ENCODE assay signal across 8 cellular contexts in genomic region chr16:50209548-50210265, GRCh38. TPM values are rescaled to one million over a fixed set of nuclear protein-coding genes. Genes with fewer than 3 reads are reported as not detected.
DNase-seq lines count a peak whose midpoint lies in the region; ATAC-seq, FAIRE-seq and TF ChIP-seq lines count a peak whose summit lies in the region.

No MANE protein-coding gene starts in this region.

- 60 to 72% (median 67%) methylated on average over 7 of the region's 7 CpGs for WGBS in stomach, 5 donors

- H3K4me3 ChIP-seq in kidney (ENCODE audit: low read length in 2 of 2) (no peak overlapping the region), stomach (no peak overlapping the region)

- TF ChIP-seq EP300 in stomach (IDR thresholded peaks at IDR 0.05) = no peak

- intact Hi-C loops in kidney (cut with DNase I) (no loop called here), stomach (cut with DNase I; ENCODE audit: low total_unique reads) (loop anchor here (10.0 kb wide), 2 partner anchors 145 to 185 kb away; partner anchors contain the start of gene CNEP1R1)

- TF ChIP-seq CTCF in kidney (IDR thresholded peaks at IDR 0.05; ENCODE audit: borderline replicate concordance, extremely low read depth, insufficient read depth) (no peak), stomach (IDR thresholded peaks at IDR 0.05) (no peak)

- DNase-seq in NCI-H82 (lab: John Stamatoyannopoulos, UW) (peak; percentile 31), NCI-H82 treated with DMSO at 0.1 percent for 48 hours (lab: John Stamatoyannopoulos, UW; ENCODE audit: unreplicated experiment) (no peak), SKM-1 treated with dmso at 0.1 percent for 144 hours (lab: John Stamatoyannopoulos, UW; ENCODE audit: unreplicated experiment) (peak; percentile 63), kidney (no peak), stomach (no peak), DMS53 (lab: John Stamatoyannopoulos, UW) (no peak), GM19238 (ENCODE audit: insufficient read length, low spot score) (no peak)

- H3K27me3 ChIP-seq in stomach = no peaks in the 10 kb centered on the region

- no peak for FAIRE-seq in kidney (lab: Jason Lieb, UNC)

- peak overlapping the region; percentile 57 to 77 for H3K27ac ChIP-seq in kidney (ENCODE audit: low read depth in 2 of 2, low read length in 2 of 2)
- H3K27ac ChIP-seq in stomach = peak overlapping the region in 4 of 5 donors; percentile 11 to 31 (median 27)

- H3K9ac ChIP-seq in kidney (ENCODE audit: low read length in 2 of 2) = peak overlapping the region; percentile 22 to 38

- peaks cover 14 to 15% of the 10 kb centered on the region in 2 donors for H3K36me3 ChIP-seq in kidney (ENCODE audit: control insufficient read depth in 1 of 2, insufficient read depth in 2 of 2, low read length in 2 of 2)
- peaks cover 13 to 27% (median 24%) of the 10 kb centered on the region in 4 donors for H3K36me3 ChIP-seq in stomach

- peaks cover 23 to 28% of the 10 kb centered on the region in 2 donors for H3K4me1 ChIP-seq in kidney (ENCODE audit: control insufficient read depth in 1 of 2, insufficient read depth in 1 of 2, low read depth in 1 of 2, low read length in 2 of 2)
- peaks cover 21 to 69% (median 44%) of the 10 kb centered on the region in 4 donors for H3K4me1 ChIP-seq in stomach

- ATAC-seq in HG02588 (IDR thresholded peaks at IDR 0.05; ENCODE audit: unreplicated experiment) = no peak

- no peak for TF ChIP-seq POLR2A in stomach (IDR thresholded peaks at IDR 0.05)

- H3K9me3 ChIP-seq in kidney (ENCODE audit: control insufficient read depth in 1 of 2, low read length in 2 of 2) (no peaks in the 10 kb centered on the region), stomach (no peaks in the 10 kb centered on the region)

RNA-seq across cellular contexts. Expression of gene TENT4B, which starts 56.6 kb away (rescaled TPM):
- 13.2 TPM for total RNA-seq in kidney
- 4.7 TPM for polyA plus RNA-seq in kidney (ENCODE audit: insufficient read depth, low read depth, low replicate concordance)
- 10 to 100 TPM in 4 of 5 donors, 1 to 10 TPM in 1; 4.1 to 24.1 (median 14.9) TPM for total RNA-seq in stomach
- 1 to 10 TPM; 2.4 to 3.2 (median 2.8) TPM for polyA plus RNA-seq in stomach

RNA-seq across cellular contexts. Expression of gene ADCY7, which starts 56.6 kb away (rescaled TPM):
- total RNA-seq in kidney = 40.5 TPM
- polyA plus RNA-seq in kidney (ENCODE audit: insufficient read depth, low read depth, low replicate concordance) = 0.86 TPM
- total RNA-seq in stomach = 100 to 1,000 TPM in 1 of 5 donors, 10 to 100 TPM in 4; 15.1 to 216 (median 33.3) TPM
- polyA plus RNA-seq in stomach = 1 to 10 TPM in 2 of 3 donors, under 1 TPM in 1; 0.76 to 4.4 (median 3.7) TPM

Comparison
In these comparisons a context has a peak if more than half of its experiments do, and no peak if none do; other contexts are left out.
1. DNase-seq: peak in NCI-H82 (single experiment) and SKM-1 treated with dmso at 0.1 percent for 144 hours (single experiment); none in NCI-H82 treated with DMSO at 0.1 percent for 48 hours (single experiment), kidney (single experiment), stomach (single experiment), DMS53 (single experiment) and GM19238 (single experiment).